Comparison of ENCODE assay signal across 8 cellular contexts in genomic region chr20:17968366-17969275, GRCh38. TPM values are rescaled to one million over a fixed set of nuclear protein-coding genes. Genes with fewer than 3 reads are reported as not detected.
A peak's percentile ranks its signal among the peaks of the same experiment; 100 is the strongest.
DNase-seq lines count a peak whose midpoint lies in the region; ATAC-seq lines count a peak whose summit lies in the region.

A gene with protein sequence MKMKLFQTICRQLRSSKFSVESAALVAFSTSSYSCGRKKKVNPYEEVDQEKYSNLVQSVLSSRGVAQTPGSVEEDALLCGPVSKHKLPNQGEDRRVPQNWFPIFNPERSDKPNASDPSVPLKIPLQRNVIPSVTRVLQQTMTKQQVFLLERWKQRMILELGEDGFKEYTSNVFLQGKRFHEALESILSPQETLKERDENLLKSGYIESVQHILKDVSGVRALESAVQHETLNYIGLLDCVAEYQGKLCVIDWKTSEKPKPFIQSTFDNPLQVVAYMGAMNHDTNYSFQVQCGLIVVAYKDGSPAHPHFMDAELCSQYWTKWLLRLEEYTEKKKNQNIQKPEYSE (plus strand): TSS chr20:17969018. CDS start chr20:17969860, 842 bp downstream.
Gene SNX5 (minus strand): TSS chr20:17968794. CDS start chr20:17968425, 369 bp downstream.

- peaks cover 65 to 81% of the 10 kb centered on the region in 2 donors for H3K36me3 Mint-ChIP-seq in activated naive CD4-positive, alpha-beta T cell treated with anti-CD3 and anti-CD28 coated beads, Interleukin-2, amount 50 U/mL, for 72 hours

- no peaks in the 10 kb centered on the region for H3K9me3 Mint-ChIP-seq in activated naive CD4-positive, alpha-beta T cell treated with anti-CD3 and anti-CD28 coated beads, Interleukin-2, amount 50 U/mL, for 72 hours

- H3K4me3 ChIP-seq in GM08714 (ENCODE audit: low read length), result peak within 1 kb of the TSS; percentile 87

- ATAC-seq in HG02610 (IDR thresholded peaks at IDR 0.05; ENCODE audit: unreplicated experiment), result peak; percentile 75
- ATAC-seq in activated naive CD4-positive, alpha-beta T cell treated with anti-CD3 and anti-CD28 coated beads, Interleukin-2, amount 50 U/mL, for 72 hours, result peak; percentile 88 to 95

- peak within 1 kb of the TSS; percentile 97 to 98 for H3K27ac Mint-ChIP-seq in activated naive CD4-positive, alpha-beta T cell treated with anti-CD3 and anti-CD28 coated beads, Interleukin-2, amount 50 U/mL, for 72 hours

- DNase-seq in NCI-H1092 treated with DMSO at 0.1 percent for 48 hours (lab: John Stamatoyannopoulos, UW) (peak; percentile 99), SKM-1 (lab: John Stamatoyannopoulos, UW; ENCODE audit: unreplicated experiment) (peak; percentile 57), glomerular endothelial cell (ENCODE audit: extremely low read depth, low read depth, low spot score) (peak; percentile 91), occipital lobe (lab: John Stamatoyannopoulos, UW) (peak; percentile 99)
- peak; percentile 97 to 100 for DNase-seq in activated naive CD4-positive, alpha-beta T cell treated with anti-CD3 and anti-CD28 coated beads, Interleukin-2, amount 50 U/mL, for 72 hours (ENCODE audit: low spot score in 2 of 2)

- peak within 1 kb of the TSS; percentile 87 for H3K27ac ChIP-seq in temporal lobe (ENCODE audit: low read depth, low read length)

RNA-seq across cellular contexts. Expression of the first gene that starts in this region (rescaled TPM):
- total RNA-seq in activated naive CD4-positive, alpha-beta T cell treated with anti-CD3 and anti-CD28 coated beads, Interleukin-2, amount 50 U/mL, for 72 hours, result 10 to 100 TPM; 31.9 to 33.9 TPM
- total RNA-seq in glomerular endothelial cell (16.6 and 18.6 TPM in 2 replicates), occipital lobe (8.4 TPM), temporal lobe (6.1 TPM)

RNA-seq across cellular contexts. Expression of gene SNX5, which starts in this region (rescaled TPM):
- 100 to 1,000 TPM; 182 to 188 TPM for total RNA-seq in activated naive CD4-positive, alpha-beta T cell treated with anti-CD3 and anti-CD28 coated beads, Interleukin-2, amount 50 U/mL, for 72 hours
- total RNA-seq in glomerular endothelial cell, result 84.1 and 90.1 TPM in 2 replicates
- total RNA-seq in occipital lobe, result 60.4 TPM
- total RNA-seq in temporal lobe, result 56.1 TPM

Comparison
In these comparisons a context has a peak if more than half of its experiments do, and no peak if none do; other contexts are left out.
1. Peak in every context shown above with its lines: DNase-seq, ATAC-seq, H3K4me3 ChIP-seq and H3K27ac ChIP-seq.